25 cellular contexts compared by ENCODE assay signal in the genomic region with DNA sequence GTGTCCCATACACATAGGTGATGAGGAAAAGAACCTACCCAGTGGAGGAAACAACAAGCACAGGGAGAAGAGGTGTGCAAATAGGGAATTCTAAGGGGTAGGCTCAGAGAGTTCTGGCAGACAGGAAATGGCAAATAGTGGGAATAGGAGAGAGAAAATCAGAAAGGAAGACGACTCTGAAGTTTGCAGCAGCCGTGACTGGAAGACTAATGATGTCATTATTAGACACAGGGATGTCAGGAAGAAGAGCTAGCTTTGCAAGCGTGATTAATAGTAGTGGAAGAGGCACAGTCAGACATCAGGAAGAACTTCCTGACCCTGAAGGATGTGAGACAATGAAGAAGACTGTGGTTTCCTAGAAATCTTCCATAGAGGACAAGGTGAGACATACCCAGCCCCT. TPM values are rescaled to one million over a fixed set of nuclear protein-coding genes. Genes with fewer than 3 reads are reported as not detected.
"Had no signal": no experiment of that assay in that cellular context is flagged by ENCODE, and none has a peak within 500 bp of the region (broad histone marks: within the 10 kb centered on the region; RNA-seq: fewer than 3 reads in every experiment).

No MANE protein-coding gene starts in this region.

- H3K4me3 ChIP-seq: coronary artery, dorsolateral prefrontal cortex, esophagus muscularis mucosa, gastroesophageal sphincter, heart right ventricle, left lung, lower lobe of right lung, mucosa of descending colon had no signal

- H3K9me3 ChIP-seq: esophagus muscularis mucosa, gastroesophageal sphincter, heart right ventricle, left lung, lower lobe of right lung, mucosa of descending colon had no signal

- DNase-seq: dermis blood vessel endothelial cell; dorsolateral prefrontal cortex; effector CD4-positive, alpha-beta T cell; effector memory CD4-positive, alpha-beta T cell; foreskin keratinocyte; head of caudate nucleus; heart right ventricle; hippocampal formation; left cardiac atrium; left lung; left ventricle myocardium superior; lower lobe of right lung; mesenchymal stem cell; mucosa of descending colon; naive B cell had no signal

- ATAC-seq: foreskin keratinocyte, gastroesophageal sphincter, heart right ventricle, left cardiac atrium, left lung, left ventricle myocardium superior, lower lobe of right lung, mucosa of descending colon had no signal

- H3K36me3 ChIP-seq: esophagus muscularis mucosa, gastroesophageal sphincter, heart right ventricle, left lung, lower lobe of right lung had no signal

- FAIRE-seq: colon, endothelial cell of umbilical vein, frontal cortex, islet of Langerhans, keratinocyte had no signal

- H3K4me1 ChIP-seq: esophagus muscularis mucosa, foreskin keratinocyte, gastroesophageal sphincter, heart right ventricle, left lung, lower lobe of right lung had no signal

- H3K27ac ChIP-seq: coronary artery, esophagus muscularis mucosa, foreskin keratinocyte, gastroesophageal sphincter, heart right ventricle, left lung, lower lobe of right lung had no signal

- H3K27me3 ChIP-seq: dorsolateral prefrontal cortex, foreskin keratinocyte had no signal

RNA-seq across cellular contexts. Expression of gene DLGAP3, which starts 21.1 kb away (rescaled TPM):
- total RNA-seq: fibroblast of lung, foreskin keratinocyte, lung microvascular endothelial cell had no signal
- polyA plus RNA-seq: fibroblast of lung, keratinocyte had no signal
